ENCODE assay signal across 16 cellular contexts in the genomic region with DNA sequence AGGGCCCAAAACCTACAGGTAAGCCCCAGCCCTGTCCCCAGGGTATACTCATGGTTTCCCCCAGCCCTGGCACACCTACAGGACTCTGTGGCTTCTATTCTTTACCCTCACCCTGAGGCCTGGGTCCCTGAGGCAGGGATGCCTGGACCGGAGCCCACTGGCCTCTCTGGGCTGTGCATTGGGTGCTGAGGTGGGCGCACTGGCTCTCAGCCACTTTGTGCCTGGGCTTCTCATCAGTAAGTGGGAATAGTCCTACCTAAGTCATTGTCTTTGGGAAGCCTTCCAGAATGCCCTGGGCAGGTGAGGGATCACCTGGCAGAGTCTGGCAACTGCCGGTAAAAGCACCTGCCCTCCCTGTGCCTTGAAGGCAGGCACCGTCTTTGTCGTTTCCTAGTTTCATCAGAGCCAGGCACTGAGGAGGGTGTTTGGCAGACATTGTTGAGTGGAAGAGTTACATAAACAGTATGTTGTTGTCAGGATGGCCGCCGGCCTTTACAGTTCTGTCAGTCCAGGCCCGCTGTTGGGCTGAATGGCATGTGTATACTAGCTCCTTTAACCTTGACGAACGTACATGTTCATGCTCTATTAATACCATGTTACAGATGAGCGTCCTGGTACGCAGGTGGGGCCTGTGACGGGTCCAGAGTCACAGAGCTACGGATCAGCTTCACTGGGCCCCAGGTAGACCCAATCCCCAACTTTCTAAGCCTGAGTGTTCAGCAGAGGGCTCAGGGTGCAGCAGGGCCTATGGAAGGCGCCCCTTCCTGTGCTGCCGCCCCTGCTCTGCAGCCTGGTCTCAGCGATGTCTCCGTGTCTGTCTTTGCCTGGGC. TPM values are rescaled to one million over a fixed set of nuclear protein-coding genes. Genes with fewer than 3 reads are reported as not detected.
DNase-seq lines count a peak whose midpoint lies in the region; ATAC-seq, FAIRE-seq and TF ChIP-seq lines count a peak whose summit lies in the region.
"Had no signal": no experiment of that assay in that cellular context is flagged by ENCODE, and none has a peak within 500 bp of the region (broad histone marks: within the 10 kb centered on the region; RNA-seq: fewer than 3 reads in every experiment).

No MANE protein-coding gene starts in this region.

- H3K4me2 ChIP-seq in astrocyte (ENCODE audit: low read length), result no peak overlapping the region
- H3K4me2 ChIP-seq: BLaER1 treated with 17β-estradiol and CSF1 and Interleukin-3, amounts not matched to agents 10 nM and 100 nM had no signal

- no peak for FAIRE-seq in astrocyte (lab: Jason Lieb, UNC)
- FAIRE-seq: GM12892 had no signal

- H3K27me3 ChIP-seq in astrocyte (ENCODE audit: insufficient read depth, low read length) (no peaks in the 10 kb centered on the region), left ventricle myocardium inferior (ENCODE audit: low read depth) (no peaks in the 10 kb centered on the region), thyroid gland (no peaks in the 10 kb centered on the region)
- H3K27me3 ChIP-seq: BLaER1 treated with 17β-estradiol and CSF1 and Interleukin-3, amounts not matched to agents 10 nM and 100 nM had no signal

- TF ChIP-seq POLR2A in thyroid gland (IDR thresholded peaks at IDR 0.05), result no peak

- no peak for ATAC-seq in HG03571 (IDR thresholded peaks at IDR 0.05; ENCODE audit: unreplicated experiment)

- H3K79me2 ChIP-seq in astrocyte (ENCODE audit: insufficient read depth, low read length), result no peaks in the 10 kb centered on the region

- WGBS in thyroid gland, 2 donors, result 80 to 90% methylated on average over 15 to 17 of the region's 18 CpGs

- H3K36me3 Mint-ChIP-seq in astrocyte (ENCODE audit: low read depth, unreplicated experiment), result peaks cover 5% of the 10 kb centered on the region

- intact Hi-C loops in left ventricle myocardium inferior (cut with micrococcal nuclease) (no loop called here), posterior vena cava (cut with DNase I) (no loop called here), thyroid gland (cut with DNase I) (no loop called here)

- H3K27ac ChIP-seq in astrocyte (ENCODE audit: low read depth, low read length), result no peak overlapping the region
- H3K27ac ChIP-seq in left ventricle myocardium inferior (replicated peaks), result peak overlapping the region; percentile 41
- no peak overlapping the region for H3K27ac ChIP-seq in thyroid gland
- H3K27ac ChIP-seq: BLaER1 treated with 17β-estradiol and CSF1 and Interleukin-3, amounts not matched to agents 10 nM and 100 nM had no signal

- H3K9me3 ChIP-seq in astrocyte (ENCODE audit: insufficient read depth, low read depth, low read length), result no peaks in the 10 kb centered on the region
- peaks cover 4% of the 10 kb centered on the region for H3K9me3 ChIP-seq in left ventricle myocardium inferior (replicated peaks)
- no peaks in the 10 kb centered on the region for H3K9me3 ChIP-seq in thyroid gland
- H3K9me3 ChIP-seq: BLaER1 treated with 17β-estradiol and CSF1 and Interleukin-3, amounts not matched to agents 10 nM and 100 nM had no signal

- H3K4me1 ChIP-seq in astrocyte (ENCODE audit: insufficient read depth, low read length), result peaks cover 10% of the 10 kb centered on the region
- H3K4me1 ChIP-seq in left ventricle myocardium inferior, result peaks cover 86% of the 10 kb centered on the region
- H3K4me1 ChIP-seq in thyroid gland, result peaks cover 15 to 18% of the 10 kb centered on the region in 2 donors

- H3K4me3 ChIP-seq in astrocyte (ENCODE audit: insufficient read depth, low read depth, low read length) (no peak overlapping the region), left ventricle myocardium inferior (peak overlapping the region; percentile 67), thyroid gland (replicated peaks in 1 of 3) (no peak overlapping the region), foreskin fibroblast (ENCODE audit: low read depth in 1 of 2, low read length in 2 of 2) (no peak overlapping the region)
- H3K4me3 ChIP-seq: BLaER1 treated with 17β-estradiol and CSF1 and Interleukin-3, amounts not matched to agents 10 nM and 100 nM had no signal

- H3K36me3 ChIP-seq in astrocyte (ENCODE audit: insufficient read depth, low read length), result no peaks in the 10 kb centered on the region
- peaks cover 18% of the 10 kb centered on the region for H3K36me3 ChIP-seq in left ventricle myocardium inferior
- H3K36me3 ChIP-seq in thyroid gland, result no peaks in the 10 kb centered on the region

- H3K9me3 Mint-ChIP-seq in astrocyte (ENCODE audit: unreplicated experiment), result no peaks in the 10 kb centered on the region

- no peak overlapping the region for H2AFZ ChIP-seq in astrocyte (ENCODE audit: low read depth, low read length)

- TF ChIP-seq CTCF in astrocyte (IDR thresholded peaks at IDR 0.05; ENCODE audit: insufficient read depth, low read depth, low read length) (no peak), left ventricle myocardium inferior (IDR thresholded peaks at IDR 0.05; ENCODE audit: borderline replicate concordance) (no peak), thyroid gland (IDR thresholded peaks at IDR 0.05) (no peak), foreskin fibroblast (IDR thresholded peaks at IDR 0.05; ENCODE audit: low read depth, low read length) (no peak)

- DNase-seq in NCI-H1105 treated with DMSO at 0.1 percent for 48 hours (lab: John Stamatoyannopoulos, UW) (peak; percentile 78), astrocyte (ENCODE audit: low read depth) (no peak), left ventricle myocardium inferior (no peak), posterior vena cava (ENCODE audit: low spot score) (peak; percentile 67), thyroid gland (no peak), foreskin fibroblast (no peak)
- DNase-seq in activated CD4-positive, alpha-beta T cell treated with anti-CD3 and anti-CD28 coated beads for 1 hour, result no peak
- DNase-seq: activated CD8-positive, alpha-beta memory T cell treated with anti-CD3 and anti-CD28 coated beads, Interleukin-2, amount 50 U/mL, for 48 hours; cortex of kidney; MV-4-11; stimulated activated naive CD4-positive, alpha-beta T cell had no signal

- H3K27me3 Mint-ChIP-seq in astrocyte (ENCODE audit: low read depth, unreplicated experiment), result peaks cover 11% of the 10 kb centered on the region

- peaks cover 7% of the 10 kb centered on the region for H3K4me1 Mint-ChIP-seq in astrocyte (ENCODE audit: low read depth, unreplicated experiment)

- H3K9ac ChIP-seq in astrocyte (ENCODE audit: low read length), result no peak overlapping the region
- H3K9ac ChIP-seq: BLaER1 treated with 17β-estradiol and CSF1 and Interleukin-3, amounts not matched to agents 10 nM and 100 nM had no signal

- peaks cover 17% of the 10 kb centered on the region for H4K20me1 ChIP-seq in astrocyte (ENCODE audit: insufficient read depth, low read length)

- peak overlapping the region; percentile 74 for H3K4me3 Mint-ChIP-seq in astrocyte (ENCODE audit: unreplicated experiment)

- H3K27ac Mint-ChIP-seq in astrocyte (ENCODE audit: unreplicated experiment), result peak overlapping the region; percentile 53

RNA-seq across cellular contexts. Expression of a gene that starts 23.0 kb away (rescaled TPM):
- total RNA-seq in astrocyte, result 10.1 and 10.6 TPM in 2 replicates
- 23.1 TPM for total RNA-seq in left ventricle myocardium inferior
- total RNA-seq in posterior vena cava, result 10 to 100 TPM; 24.2 to 34.4 TPM
- total RNA-seq in thyroid gland, result 10 to 100 TPM; 11.5 to 23.0 (median 17.7) TPM

RNA-seq across cellular contexts. Expression of a gene that starts 42.4 kb away (rescaled TPM):
- not detected in 2 replicates for total RNA-seq in astrocyte
- total RNA-seq in left ventricle myocardium inferior, result 0.30 TPM
- total RNA-seq in posterior vena cava, result 1 to 10 TPM in 1 of 2 donors, under 1 TPM in 1; 0.65 to 2.6 TPM
- total RNA-seq in thyroid gland, result 1 to 10 TPM in 1 of 4 donors, under 1 TPM in 1, not detected in 2; 0.27 to 1.4 TPM
- total RNA-seq: mononuclear cell, NCI-H460 had no signal

Comparison
In these comparisons a context has a peak if more than half of its experiments do, and no peak if none do; other contexts are left out.
1. DNase-seq: peak in NCI-H1105 treated with DMSO at 0.1 percent for 48 hours (single experiment) and posterior vena cava (single experiment); none in astrocyte (single experiment), left ventricle myocardium inferior (single experiment), thyroid gland (0 of 2), foreskin fibroblast (0 of 2) and activated CD4-positive, alpha-beta T cell treated with anti-CD3 and anti-CD28 coated beads for 1 hour (single experiment).